In the genomic region with DNA sequence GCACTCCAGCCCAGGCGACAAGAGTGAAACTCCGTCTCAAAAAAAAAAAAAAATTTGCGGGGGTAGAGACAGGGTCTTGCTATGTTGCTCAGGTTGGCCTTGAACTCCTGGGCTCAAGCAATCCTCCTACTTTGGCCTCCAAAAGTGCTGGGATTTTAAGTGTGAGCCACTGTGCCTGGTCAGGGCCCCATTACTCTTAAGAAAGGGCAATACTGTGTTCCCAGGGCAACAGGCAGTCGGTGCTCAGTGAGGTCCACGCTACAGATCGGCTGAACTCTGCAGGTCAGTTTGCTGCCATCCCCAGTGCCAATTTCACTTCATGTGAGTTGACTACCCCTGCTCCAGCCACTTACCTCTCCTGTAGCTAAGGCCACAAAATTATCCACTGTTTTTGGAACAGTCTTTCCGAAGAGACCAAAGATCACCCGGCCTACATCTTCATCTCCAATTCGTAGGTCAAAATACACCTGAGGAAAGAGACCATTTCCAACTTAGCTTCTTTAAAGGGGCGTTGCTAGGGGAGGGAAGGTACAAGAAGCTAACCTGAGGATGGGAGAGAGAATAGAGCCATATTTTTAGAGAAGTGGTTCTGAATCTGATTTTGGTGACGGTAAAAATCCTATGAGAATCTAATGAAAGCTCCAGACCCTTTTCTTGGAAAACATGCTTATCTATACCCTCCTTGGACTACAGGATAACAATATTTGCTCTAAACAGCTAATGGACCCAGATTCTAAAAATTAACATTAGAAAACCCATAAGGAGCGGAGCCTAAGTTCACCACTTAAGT, we compare ENCODE assay signal across 8 cellular contexts. TPM values are rescaled to one million over a fixed set of nuclear protein-coding genes. Genes with fewer than 3 reads are reported as not detected.
DNase-seq lines count a peak whose midpoint lies in the region; ATAC-seq and TF ChIP-seq lines count a peak whose summit lies in the region.

No MANE protein-coding gene starts in this region.

- H3K79me2 ChIP-seq in neural cell (replicated peaks; ENCODE audit: insufficient read depth, low read length) = peaks cover 10% of the 10 kb centered on the region

- H3K36me3 Mint-ChIP-seq in CD4-positive, alpha-beta T cell (ENCODE audit: low read depth) = peaks cover 44% of the 10 kb centered on the region
- H3K36me3 Mint-ChIP-seq in effector memory CD8-positive, alpha-beta T cell (ENCODE audit: insufficient read depth) = peaks cover 53% of the 10 kb centered on the region

- no peaks in the 10 kb centered on the region for H3K9me3 ChIP-seq in CD4-positive, alpha-beta T cell (ENCODE audit: control insufficient read depth, low read length)
- H3K9me3 ChIP-seq in neural cell (ENCODE audit: low read length) = no peaks in the 10 kb centered on the region

- H3K4me3 ChIP-seq in NB4 (ENCODE audit: low read depth, low read length) (peak overlapping the region; percentile 73), neural cell (ENCODE audit: low read length) (peak overlapping the region; percentile 93)

- POLR2A ChIA-PET in CD4-positive, alpha-beta T cell (lab: Charles Lee) = interaction anchor here (0.6 to 4.2 kb wide), 9 partner anchors 9 to 854 kb away, joined by 3 to 48 read pairs (median 10); a partner anchor contains a TSS

- no peak for ATAC-seq in CD4-positive, alpha-beta T cell (ENCODE audit: poor library complexity)
- ATAC-seq in effector memory CD8-positive, alpha-beta T cell (replicated peaks) = no peak
- ATAC-seq in GM18519 (IDR thresholded peaks at IDR 0.05; ENCODE audit: low FRiP score, unreplicated experiment) (no peak), HG02885 (IDR thresholded peaks at IDR 0.05; ENCODE audit: poor library complexity, unreplicated experiment) (no peak)

- peak overlapping the region; percentile 82 for H3K9ac ChIP-seq in neural cell (ENCODE audit: low read length)

- no peak for TF ChIP-seq EP300 in neural cell (conservative IDR thresholded peaks at IDR 0.05; ENCODE audit: poor library complexity, severe bottlenecking)

- peaks cover 51% of the 10 kb centered on the region for H3K4me1 Mint-ChIP-seq in CD4-positive, alpha-beta T cell (ENCODE audit: low read depth)
- H3K4me1 Mint-ChIP-seq in effector memory CD8-positive, alpha-beta T cell (ENCODE audit: low read depth in 2 of 2) = peaks cover 36 to 40% of the 10 kb centered on the region in 2 donors

- H3K36me3 ChIP-seq in neural cell (ENCODE audit: insufficient read depth, low read length) = no peaks in the 10 kb centered on the region

- intact Hi-C loops in CD4-positive, alpha-beta T cell (cut with DNase I, micrococcal nuclease) = loop anchor here (2.0 to 10.0 kb wide), 9 partner anchors 69 to 971 kb away; a partner anchor contains a TSS

- H4K20me1 ChIP-seq in neural cell (ENCODE audit: insufficient read depth) = no peaks in the 10 kb centered on the region

- DNase-seq in CD4-positive, alpha-beta T cell = no peak
- DNase-seq in NB4 (ENCODE audit: low read depth) = no peak
- DNase-seq in effector memory CD8-positive, alpha-beta T cell = no peak
- DNase-seq in NCI-H187 (lab: John Stamatoyannopoulos, UW) = no peak
- DNase-seq in NCI-H526 treated with DMSO at 0.1 percent for 48 hours (lab: John Stamatoyannopoulos, UW) = no peak

- H3K4me3 Mint-ChIP-seq in CD4-positive, alpha-beta T cell = peak overlapping the region; percentile 89
- peak overlapping the region; percentile 79 to 89 for H3K4me3 Mint-ChIP-seq in effector memory CD8-positive, alpha-beta T cell

- H3K9me2 ChIP-seq in neural cell (ENCODE audit: insufficient read depth, low read length) = no peaks in the 10 kb centered on the region

- no peak for TF ChIP-seq POLR2A in NB4 (IDR thresholded peaks at IDR 0.05; ENCODE audit: extremely low read depth, insufficient read length)

- H3K27me3 Mint-ChIP-seq in CD4-positive, alpha-beta T cell = no peaks in the 10 kb centered on the region
- no peaks in the 10 kb centered on the region for H3K27me3 Mint-ChIP-seq in effector memory CD8-positive, alpha-beta T cell

- H3F3A ChIP-seq in neural cell (ENCODE audit: insufficient read depth, low read length, poor library complexity, severe bottlenecking) = no peaks in the 10 kb centered on the region

- peak overlapping the region; percentile 87 for H3K27ac Mint-ChIP-seq in CD4-positive, alpha-beta T cell
- peak overlapping the region; percentile 95 to 96 for H3K27ac Mint-ChIP-seq in effector memory CD8-positive, alpha-beta T cell

- no peak for TF ChIP-seq CTCF in CD4-positive, alpha-beta T cell (IDR thresholded peaks at IDR 0.05)
- TF ChIP-seq CTCF in NB4 (IDR thresholded peaks at IDR 0.05; ENCODE audit: low read depth, low read length) (no peak), neural cell (IDR thresholded peaks at IDR 0.05; ENCODE audit: poor library complexity, severe bottlenecking) (no peak)

- peak overlapping the region; percentile 70 for H3K27ac ChIP-seq in CD4-positive, alpha-beta T cell (ENCODE audit: low read depth, low read length)
- peak overlapping the region; percentile 74 for H3K27ac ChIP-seq in neural cell (ENCODE audit: low read length)

- H3K27me3 ChIP-seq in CD4-positive, alpha-beta T cell (ENCODE audit: control insufficient read depth, insufficient read depth, low read length) = no peaks in the 10 kb centered on the region
- H3K27me3 ChIP-seq in neural cell (ENCODE audit: insufficient read depth, low read depth, low read length) = no peaks in the 10 kb centered on the region

- H2AFZ ChIP-seq in neural cell (ENCODE audit: low read depth, low read length) = no peak overlapping the region

- no peaks in the 10 kb centered on the region for H3K9me3 Mint-ChIP-seq in CD4-positive, alpha-beta T cell
- no peaks in the 10 kb centered on the region for H3K9me3 Mint-ChIP-seq in effector memory CD8-positive, alpha-beta T cell

- H3K4me2 ChIP-seq in neural cell (ENCODE audit: low read length) = peak overlapping the region; percentile 96

- CTCF ChIA-PET in CD4-positive, alpha-beta T cell (lab: Charles Lee) = interaction anchor here (2.8 kb wide), 1 partner anchor 8 kb away, joined by 26 read pairs; no protein-coding TSS in a partner anchor

- TF ChIP-seq RAD21 in neural cell (conservative IDR thresholded peaks at IDR 0.05) = no peak

TF ChIP-seq in neural cell, 6 proteins besides CTCF, POLR2A, EP300 and RAD21:
- TF ChIP-seq TAF1 (IDR thresholded peaks at IDR 0.05; ENCODE audit: low read depth) = peak; percentile 41
- TF ChIP-seq, protein P1, sequence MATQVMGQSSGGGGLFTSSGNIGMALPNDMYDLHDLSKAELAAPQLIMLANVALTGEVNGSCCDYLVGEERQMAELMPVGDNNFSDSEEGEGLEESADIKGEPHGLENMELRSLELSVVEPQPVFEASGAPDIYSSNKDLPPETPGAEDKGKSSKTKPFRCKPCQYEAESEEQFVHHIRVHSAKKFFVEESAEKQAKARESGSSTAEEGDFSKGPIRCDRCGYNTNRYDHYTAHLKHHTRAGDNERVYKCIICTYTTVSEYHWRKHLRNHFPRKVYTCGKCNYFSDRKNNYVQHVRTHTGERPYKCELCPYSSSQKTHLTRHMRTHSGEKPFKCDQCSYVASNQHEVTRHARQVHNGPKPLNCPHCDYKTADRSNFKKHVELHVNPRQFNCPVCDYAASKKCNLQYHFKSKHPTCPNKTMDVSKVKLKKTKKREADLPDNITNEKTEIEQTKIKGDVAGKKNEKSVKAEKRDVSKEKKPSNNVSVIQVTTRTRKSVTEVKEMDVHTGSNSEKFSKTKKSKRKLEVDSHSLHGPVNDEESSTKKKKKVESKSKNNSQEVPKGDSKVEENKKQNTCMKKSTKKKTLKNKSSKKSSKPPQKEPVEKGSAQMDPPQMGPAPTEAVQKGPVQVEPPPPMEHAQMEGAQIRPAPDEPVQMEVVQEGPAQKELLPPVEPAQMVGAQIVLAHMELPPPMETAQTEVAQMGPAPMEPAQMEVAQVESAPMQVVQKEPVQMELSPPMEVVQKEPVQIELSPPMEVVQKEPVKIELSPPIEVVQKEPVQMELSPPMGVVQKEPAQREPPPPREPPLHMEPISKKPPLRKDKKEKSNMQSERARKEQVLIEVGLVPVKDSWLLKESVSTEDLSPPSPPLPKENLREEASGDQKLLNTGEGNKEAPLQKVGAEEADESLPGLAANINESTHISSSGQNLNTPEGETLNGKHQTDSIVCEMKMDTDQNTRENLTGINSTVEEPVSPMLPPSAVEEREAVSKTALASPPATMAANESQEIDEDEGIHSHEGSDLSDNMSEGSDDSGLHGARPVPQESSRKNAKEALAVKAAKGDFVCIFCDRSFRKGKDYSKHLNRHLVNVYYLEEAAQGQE (IDR thresholded peaks at IDR 0.05; ENCODE audit: borderline replicate concordance) = no peak

RNA-seq across cellular contexts. Expression of a gene that starts 0.9 kb away (rescaled TPM):
- 100 to 1,000 TPM; 167 to 169 TPM for total RNA-seq in CD4-positive, alpha-beta T cell
- polyA plus RNA-seq in neural cell = 202 and 206 TPM in 2 replicates
- polyA minus RNA-seq in neural cell = 99.3 and 109 TPM in 2 replicates

RNA-seq across cellular contexts. Expression of a gene that starts 10.4 kb away (rescaled TPM):
- total RNA-seq in CD4-positive, alpha-beta T cell = under 1 TPM; 0.14 to 0.19 TPM
- 0.38 and 0.73 TPM in 2 replicates for polyA plus RNA-seq in neural cell
- polyA minus RNA-seq in neural cell = 1.7 and 2.1 TPM in 2 replicates
